ENCODE assay signal across 10 cellular contexts in the genomic region with DNA sequence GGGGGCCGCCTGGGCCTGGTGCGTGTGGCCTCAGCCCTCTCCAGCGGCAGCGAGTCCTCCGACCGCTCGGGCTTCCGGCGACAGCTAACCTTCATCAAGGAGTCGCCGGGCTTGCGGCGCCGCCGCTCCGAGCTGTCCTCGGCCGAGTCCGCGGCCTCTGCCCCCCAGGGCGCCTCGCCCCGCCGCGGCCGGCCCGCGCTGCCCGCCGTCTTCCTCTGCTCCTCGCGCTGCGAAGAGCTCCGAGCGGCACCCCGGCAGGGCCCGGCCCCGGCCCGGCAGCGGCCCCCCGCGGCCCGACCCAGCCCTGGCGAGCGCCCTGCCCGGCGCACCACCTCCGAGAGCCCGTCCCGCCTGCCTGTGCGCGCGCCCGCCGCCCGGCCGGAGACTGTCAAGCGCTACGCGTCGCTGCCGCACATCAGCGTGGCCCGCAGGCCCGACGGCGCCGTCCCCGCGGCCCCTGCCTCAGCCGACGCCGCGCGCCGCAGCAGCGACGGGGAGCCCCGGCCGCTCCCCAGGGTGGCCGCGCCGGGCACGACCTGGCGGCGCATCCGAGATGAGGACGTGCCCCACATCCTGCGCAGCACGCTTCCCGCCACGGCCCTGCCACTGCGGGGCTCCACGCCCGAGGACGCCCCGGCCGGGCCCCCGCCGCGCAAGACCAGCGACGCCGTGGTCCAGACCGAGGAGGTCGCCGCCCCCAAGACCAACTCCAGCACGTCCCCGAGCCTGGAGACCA. TPM values are rescaled to one million over a fixed set of nuclear protein-coding genes. Genes with fewer than 3 reads are reported as not detected.
A peak's percentile ranks its signal among the peaks of the same experiment; 100 is the strongest.
DNase-seq lines count a peak whose midpoint lies in the region; ATAC-seq, FAIRE-seq and TF ChIP-seq lines count a peak whose summit lies in the region.
"Had no signal": no experiment of that assay in that cellular context is flagged by ENCODE, and none has a peak within 500 bp of the region (broad histone marks: within the 10 kb centered on the region; RNA-seq: fewer than 3 reads in every experiment).

No MANE protein-coding gene starts in this region.

- H3K79me2 ChIP-seq in GM12878 (ENCODE audit: control insufficient read depth, insufficient read depth, low read length), result no peaks in the 10 kb centered on the region

- H3K9me3 ChIP-seq in A549 (no peaks in the 10 kb centered on the region), GM12878 (replicated peaks; ENCODE audit: control insufficient read depth, insufficient read depth, low read length) (no peaks in the 10 kb centered on the region), mesenchymal stem cell (ENCODE audit: control insufficient read depth, low read length) (no peaks in the 10 kb centered on the region)
- H3K9me3 ChIP-seq: neutrophil had no signal

- in situ Hi-C loops in GM12878 (cut with MboI), result no loop called here

- H2AK5ac ChIP-seq in mesenchymal stem cell (ENCODE audit: low read length, severe bottlenecking), result no peak overlapping the region

- no peak overlapping the region for H3K14ac ChIP-seq in mesenchymal stem cell (ENCODE audit: low read length in 2 of 2)

- peak overlapping the region; percentile 61 to 87 for H3K27ac ChIP-seq in A549
- no peak overlapping the region for H3K27ac ChIP-seq in GM12878 (ENCODE audit: control insufficient read depth, insufficient read depth)
- no peak overlapping the region for H3K27ac ChIP-seq in mesenchymal stem cell (ENCODE audit: low read length, poor library complexity, severe bottlenecking)
- H3K27ac ChIP-seq: neutrophil had no signal

- TF ChIP-seq RAD21 in A549 (conservative IDR thresholded peaks at IDR 0.05 in 1 of 2, IDR thresholded peaks at IDR 0.05 in 1 of 2) (no peak), GM12878 (IDR thresholded peaks at IDR 0.05; ENCODE audit: insufficient read depth, low read depth, low read length) (no peak)

- peak; percentile 22 to 64; a peak in 5 of 6 replicates for ATAC-seq in A549
- ATAC-seq in GM12878, result no peak
- ATAC-seq in HG02642 (IDR thresholded peaks at IDR 0.05; ENCODE audit: poor library complexity, unreplicated experiment), result no peak
- no peak for ATAC-seq in GM18517 (IDR thresholded peaks at IDR 0.05; ENCODE audit: unreplicated experiment)
- no peak for ATAC-seq in GM18907 (IDR thresholded peaks at IDR 0.05; ENCODE audit: unreplicated experiment)

- no peak for TF ChIP-seq EP300 in A549 (IDR thresholded peaks at IDR 0.05)
- no peak for TF ChIP-seq EP300 in GM12878 (IDR thresholded peaks at IDR 0.05; ENCODE audit: borderline replicate concordance in 1 of 2, control insufficient read depth in 1 of 2, low read depth in 2 of 2, low read length in 2 of 2)

- DNase-seq in A549 (ENCODE audit: low read depth in 1 of 2, low spot score in 1 of 2) (no peak), HK-2 (ENCODE audit: unreplicated experiment) (peak; percentile 63), GM12878 (ENCODE audit: low read depth, low spot score) (no peak), mesenchymal stem cell (no peak), SHP77 treated with DMSO at 0.1 percent for 48 hours (lab: John Stamatoyannopoulos, UW) (no peak)
- DNase-seq: DMS79 had no signal

- H3K4me3 ChIP-seq in A549 (peak overlapping the region; percentile 45), GM12878 (no peak overlapping the region), mesenchymal stem cell (ENCODE audit: insufficient read depth in 1 of 2, low read depth in 1 of 2, low read length in 2 of 2) (peak overlapping the region in 1 of 2 experiments; percentile 24)

- TF ChIP-seq CTCF in A549 (IDR thresholded peaks at IDR 0.05) (no peak), GM12878 (IDR thresholded peaks at IDR 0.05 in 2 of 3, conservative IDR thresholded peaks at IDR 0.05 in 1 of 3; ENCODE audit: control insufficient read depth in 2 of 3, extremely low read depth in 1 of 3, insufficient read depth in 1 of 3, low read depth in 3 of 3, low read length in 3 of 3) (no peak)

- no TSS peak for BruUV-seq in GM12878 (replicated peaks; lab: Mats Ljungman, UMichigan)

- no peak overlapping the region for H4K91ac ChIP-seq in mesenchymal stem cell (ENCODE audit: low read length)

- peak overlapping the region in 1 of 2 experiments; percentile 34 for H3K18ac ChIP-seq in mesenchymal stem cell (ENCODE audit: low read depth in 1 of 2, low read length in 2 of 2)

- no peak overlapping the region for H2AFZ ChIP-seq in GM12878 (ENCODE audit: control insufficient read depth, low read depth, low read length)
- H2AFZ ChIP-seq in mesenchymal stem cell (ENCODE audit: low read depth, low read length), result no peak overlapping the region

- intact Hi-C loops in GM12878 (cut with micrococcal nuclease; ENCODE audit: unreplicated experiment), result no loop called here

- H4K20me1 ChIP-seq in GM12878 (ENCODE audit: control insufficient read depth, insufficient read depth), result peaks cover 7% of the 10 kb centered on the region

- H3K27me3 ChIP-seq in GM12878 (replicated peaks in 1 of 2; ENCODE audit: control insufficient read depth in 2 of 2, insufficient read depth in 2 of 2, low read length in 1 of 2) (peaks cover 10 to 27% of the 10 kb centered on the region in 2 experiments), mesenchymal stem cell (ENCODE audit: control insufficient read depth in 1 of 2, insufficient read depth in 1 of 2, low read length in 2 of 2) (peaks cover 38 to 73% of the 10 kb centered on the region in 2 experiments)

- RAD21 ChIA-PET in GM12878 (lab: Charles Lee; ENCODE audit: unreplicated experiment), result no interaction called here

- no peak overlapping the region for H2BK120ac ChIP-seq in mesenchymal stem cell (ENCODE audit: low read depth, low read length)

- H2BK15ac ChIP-seq in mesenchymal stem cell (ENCODE audit: low read depth, poor library complexity, severe bottlenecking), result no peak overlapping the region

- H2BK5ac ChIP-seq in mesenchymal stem cell (ENCODE audit: low read depth, low read length, poor library complexity, severe bottlenecking), result no peak overlapping the region

- CTCF ChIA-PET in A549 (lab: Yijun Ruan, JAX) (interaction anchor here (0.9 to 1.8 kb wide), 5 partner anchors 9 to 40 kb away, joined by 3 to 11 read pairs (median 3); no protein-coding TSS in a partner anchor), GM12878 (lab: Yijun Ruan, JAX) (no interaction called here)

- H3K4me1 ChIP-seq in A549 (peaks cover 7% of the 10 kb centered on the region), GM12878 (ENCODE audit: control insufficient read depth, insufficient read depth, low read length) (peaks cover 7% of the 10 kb centered on the region), mesenchymal stem cell (ENCODE audit: control insufficient read depth, insufficient read depth, low read depth, low read length) (peaks cover 76% of the 10 kb centered on the region)

- SMC1A ChIA-PET in GM12878 (lab: Charles Lee; ENCODE audit: uncharacterized antibody, unreplicated experiment), result no interaction called here

- no peaks in the 10 kb centered on the region for H3K36me3 ChIP-seq in GM12878 (ENCODE audit: control insufficient read depth in 2 of 2, insufficient read depth in 2 of 2, low read length in 1 of 2)
- peaks cover under 1 to 33% of the 10 kb centered on the region in 2 experiments for H3K36me3 ChIP-seq in mesenchymal stem cell (ENCODE audit: control insufficient read depth in 1 of 2, insufficient read depth in 2 of 2, low read depth in 1 of 2, low read length in 2 of 2)

- H3K9ac ChIP-seq in GM12878 (ENCODE audit: control insufficient read depth, insufficient read depth, low read length), result no peak overlapping the region
- H3K9ac ChIP-seq in mesenchymal stem cell (ENCODE audit: low read length), result no peak overlapping the region

- FAIRE-seq in A549 (lab: Jason Lieb, UNC), result no peak
- FAIRE-seq in GM12878 (lab: Jason Lieb, UNC), result no peak

- no peak overlapping the region for H4K8ac ChIP-seq in mesenchymal stem cell (ENCODE audit: low read length)

- TF ChIP-seq POLR2A in A549 (IDR thresholded peaks at IDR 0.05; ENCODE audit: low read length) (no peak), GM12878 (IDR thresholded peaks at IDR 0.05; ENCODE audit: low read depth, low read length) (no peak)

- peak overlapping the region in 1 of 2 experiments; percentile 70 for H3K23ac ChIP-seq in mesenchymal stem cell (ENCODE audit: low read length in 2 of 2)

- H2BK12ac ChIP-seq in mesenchymal stem cell (ENCODE audit: low read length in 2 of 2), result no peak overlapping the region

- H3K4me2 ChIP-seq in A549, result peak overlapping the region; percentile 83
- H3K4me2 ChIP-seq in GM12878 (ENCODE audit: control insufficient read depth, insufficient read depth), result no peak overlapping the region
- H3K4me2 ChIP-seq in mesenchymal stem cell (ENCODE audit: low read length, poor library complexity, severe bottlenecking), result peak overlapping the region; percentile 56

- POLR2A ChIA-PET in A549 (lab: Yijun Ruan, JAX) (interaction anchor here (2.0 kb wide), 1 partner anchor 24 kb away, joined by 5 read pairs; no protein-coding TSS in a partner anchor), GM12878 (lab: Charles Lee) (no interaction called here)

- peaks cover 29% of the 10 kb centered on the region for H3K79me1 ChIP-seq in mesenchymal stem cell (replicated peaks; ENCODE audit: low read length, poor library complexity, severe bottlenecking)

- H3K4ac ChIP-seq in mesenchymal stem cell (ENCODE audit: low read depth in 1 of 2, low read length in 2 of 2), result no peak overlapping the region

- WGBS in A549 (ENCODE audit: missing lambda C conversion rate), result 2% methylated on average over 9 of the region's 109 CpGs
- WGBS in GM12878 (ENCODE audit: insufficient coverage, insufficient replicate concordance, low lambda C conversion rate, missing lambda C conversion rate), result 2% methylated on average over 70 of the region's 109 CpGs
- 6% methylated on average over 56 of the region's 109 CpGs for WGBS in mesenchymal stem cell

RNA-seq across cellular contexts. Expression of a gene that starts 9.6 kb away (rescaled TPM):
- 6.5 and 8.2 TPM in 2 replicates for polyA plus RNA-seq in A549 (2011; rRNA removed)
- 21.1 and 30.9 TPM in 2 replicates for polyA plus RNA-seq in A549 (2012; cell fraction: cytosol; rRNA removed)
- 25.1 and 28.4 TPM in 2 replicates for polyA plus RNA-seq in A549 (2012; cell fraction: nucleus; rRNA removed)
- polyA plus RNA-seq in A549 (2017; fragmentation: RNase III; extraction: RNeasy Plus Mini Kit Qiagen cat#74134 plus additional on column Dnase treatment), result 17.1 to 20.7 TPM (median 18.9 TPM) in 3 replicates
- polyA minus RNA-seq in A549 (2011; rRNA and poly(A)+ RNA removed), result 5.0 and 6.4 TPM in 2 replicates
- 69.0 and 71.0 TPM in 2 replicates for total RNA-seq in GM12878 (2013; cell fraction: nucleolus; rRNA removed)
- 36.3 and 38.3 TPM in 2 replicates for total RNA-seq in GM12878 (2014; rRNA removed)
- total RNA-seq in GM12878 (2014; rRNA removed; fragmentation: Illumina TruSeq; extraction: Trizol), result 11.7 and 14.8 TPM in 2 replicates
- total RNA-seq in GM12878 (2021), result 36.5 and 37.5 TPM in 2 replicates
- polyA plus RNA-seq in GM12878 (2011; ENCODE audit: low read depth), result 4.5 TPM
- polyA plus RNA-seq in GM12878 (2011; rRNA removed), result 6.3 and 13.6 TPM in 2 replicates
- 26.6 and 50.8 TPM in 2 replicates for polyA plus RNA-seq in GM12878 (2011; cell fraction: cytosol; rRNA removed)
- 37.5 and 49.9 TPM in 2 replicates for polyA plus RNA-seq in GM12878 (2011; cell fraction: nucleus; rRNA removed)
- polyA plus RNA-seq in GM12878 (2012), result 18.6 and 22.1 TPM in 2 replicates
- polyA plus RNA-seq in GM12878 (2014; fragmentation: Illumina TruSeq; extraction: Trizol), result 4.2 and 13.2 TPM in 2 replicates
- 1 to 10 TPM; 1.2 to 3.9 TPM for polyA plus RNA-seq in GM12878 (2014; fragmentation: Nextera tagmentation; extraction: Ambion mirVana)
- 42.5 and 52.5 TPM in 2 replicates for polyA plus RNA-seq in GM12878 (2014; rRNA removed)
- polyA plus RNA-seq in GM12878 (2016; fragmentation: Nextera tagmentation; extraction: Ambion mirVana), result 10 to 100 TPM; 60.9 to 67.0 TPM
- 4.5 and 13.9 TPM in 2 replicates for polyA minus RNA-seq in GM12878 (2011; rRNA and poly(A)+ RNA removed)
- polyA minus RNA-seq in GM12878 (2011; cell fraction: cytosol; rRNA and poly(A)+ RNA removed), result 8.7 and 11.5 TPM in 2 replicates
- 11.2 and 27.7 TPM in 2 replicates for polyA minus RNA-seq in GM12878 (2011; cell fraction: nucleus; rRNA and poly(A)+ RNA removed)
- 19.7 TPM for polyA plus RNA-seq in mesenchymal stem cell (2013, experiment 1 of 2)
- 19.4 TPM for polyA plus RNA-seq in mesenchymal stem cell (2013, experiment 2 of 2)

RNA-seq across cellular contexts. Expression of a gene that starts 19.4 kb away (rescaled TPM):
- 0.32 and 0.36 TPM in 2 replicates for polyA plus RNA-seq in A549 (2011; rRNA removed)
- polyA plus RNA-seq in A549 (2012; cell fraction: cytosol; rRNA removed), result 1.2 and 1.5 TPM in 2 replicates
- polyA plus RNA-seq in A549 (2012; cell fraction: nucleus; rRNA removed), result 1.8 and 3.5 TPM in 2 replicates
- 1.3 to 1.6 TPM (median 1.6 TPM) in 3 replicates for polyA plus RNA-seq in A549 (2017; fragmentation: RNase III; extraction: RNeasy Plus Mini Kit Qiagen cat#74134 plus additional on column Dnase treatment)
- 0.68 and 1.0 TPM in 2 replicates for polyA minus RNA-seq in A549 (2011; rRNA and poly(A)+ RNA removed)
- 0.34 and 0.46 TPM in 2 replicates for total RNA-seq in GM12878 (2013; cell fraction: nucleolus; rRNA removed)
- total RNA-seq in GM12878 (2014; rRNA removed), result under 0.01 and 0.11 TPM in 2 replicates
- 0.05 TPM in 1 of 2 replicates, not detected in the other for total RNA-seq in GM12878 (2014; rRNA removed; fragmentation: Illumina TruSeq; extraction: Trizol)
- total RNA-seq in GM12878 (2021), result 0.08 and 0.26 TPM in 2 replicates
- 0.31 TPM for polyA plus RNA-seq in GM12878 (2011; ENCODE audit: low read depth)
- polyA plus RNA-seq in GM12878 (2011; rRNA removed), result not detected in 2 replicates
- 0.03 TPM in 1 of 2 replicates, not detected in the other for polyA plus RNA-seq in GM12878 (2011; cell fraction: cytosol; rRNA removed)
- 0.18 and 0.38 TPM in 2 replicates for polyA plus RNA-seq in GM12878 (2011; cell fraction: nucleus; rRNA removed)
- 0.27 and 0.43 TPM in 2 replicates for polyA plus RNA-seq in GM12878 (2012)
- not detected in 2 replicates for polyA plus RNA-seq in GM12878 (2014; fragmentation: Illumina TruSeq; extraction: Trizol)
- polyA plus RNA-seq in GM12878 (2014; fragmentation: Nextera tagmentation; extraction: Ambion mirVana), result under 1 TPM in 1 of 2 experiments, not detected in 1; 0.02 TPM
- 0.16 and 0.73 TPM in 2 replicates for polyA plus RNA-seq in GM12878 (2014; rRNA removed)
- under 1 TPM in 1 of 2 experiments, not detected in 1; 0.04 TPM for polyA plus RNA-seq in GM12878 (2016; fragmentation: Nextera tagmentation; extraction: Ambion mirVana)
- polyA minus RNA-seq in GM12878 (2011; rRNA and poly(A)+ RNA removed), result 0.05 TPM in 1 of 2 replicates, not detected in the other
- polyA minus RNA-seq in GM12878 (2011; cell fraction: cytosol; rRNA and poly(A)+ RNA removed), result not detected in 2 replicates
- 0.12 and 0.38 TPM in 2 replicates for polyA minus RNA-seq in GM12878 (2011; cell fraction: nucleus; rRNA and poly(A)+ RNA removed)
- polyA plus RNA-seq in mesenchymal stem cell (2013, experiment 1 of 2), result 0.23 TPM
- polyA plus RNA-seq in mesenchymal stem cell (2013, experiment 2 of 2), result 0.23 TPM

RNA-seq across cellular contexts. Expression of a gene that starts 20.8 kb away (rescaled TPM):
- 0.76 and 1.0 TPM in 2 replicates for polyA plus RNA-seq in A549 (2011; rRNA removed)
- 2.1 and 2.2 TPM in 2 replicates for polyA plus RNA-seq in A549 (2012; cell fraction: cytosol; rRNA removed)
- 17.3 and 28.8 TPM in 2 replicates for polyA plus RNA-seq in A549 (2012; cell fraction: nucleus; rRNA removed)
- polyA plus RNA-seq in A549 (2017; fragmentation: RNase III; extraction: RNeasy Plus Mini Kit Qiagen cat#74134 plus additional on column Dnase treatment), result 1.2 to 3.7 TPM (median 2.1 TPM) in 3 replicates
- polyA minus RNA-seq in A549 (2011; rRNA and poly(A)+ RNA removed), result 0.45 and 2.3 TPM in 2 replicates
- 3.5 and 4.7 TPM in 2 replicates for total RNA-seq in GM12878 (2013; cell fraction: nucleolus; rRNA removed)
- 0.40 and 0.60 TPM in 2 replicates for total RNA-seq in GM12878 (2014; rRNA removed)
- total RNA-seq in GM12878 (2014; rRNA removed; fragmentation: Illumina TruSeq; extraction: Trizol), result 0.27 TPM in 1 of 2 replicates, not detected in the other
- 0.90 and 0.95 TPM in 2 replicates for total RNA-seq in GM12878 (2021)
- polyA plus RNA-seq in GM12878 (2011; ENCODE audit: low read depth), result 0.26 TPM
- polyA plus RNA-seq in GM12878 (2011; rRNA removed), result 0.12 and 0.35 TPM in 2 replicates
- polyA plus RNA-seq in GM12878 (2011; cell fraction: cytosol; rRNA removed), result 0.28 and 0.38 TPM in 2 replicates
- 8.8 and 9.8 TPM in 2 replicates for polyA plus RNA-seq in GM12878 (2011; cell fraction: nucleus; rRNA removed)
- polyA plus RNA-seq in GM12878 (2012), result 4.1 and 4.7 TPM in 2 replicates
- polyA plus RNA-seq in GM12878 (2014; fragmentation: Illumina TruSeq; extraction: Trizol), result not detected in 2 replicates
- polyA plus RNA-seq in GM12878 (2014; fragmentation: Nextera tagmentation; extraction: Ambion mirVana), result not detected
- 0.99 and 1.6 TPM in 2 replicates for polyA plus RNA-seq in GM12878 (2014; rRNA removed)
- polyA plus RNA-seq in GM12878 (2016; fragmentation: Nextera tagmentation; extraction: Ambion mirVana), result under 1 TPM; 0.32 to 0.57 TPM
- polyA minus RNA-seq in GM12878 (2011; rRNA and poly(A)+ RNA removed), result 0.59 and 0.67 TPM in 2 replicates
- polyA minus RNA-seq in GM12878 (2011; cell fraction: cytosol; rRNA and poly(A)+ RNA removed), result not detected in 2 replicates
- 1.7 and 2.0 TPM in 2 replicates for polyA minus RNA-seq in GM12878 (2011; cell fraction: nucleus; rRNA and poly(A)+ RNA removed)
- 2.0 TPM for polyA plus RNA-seq in mesenchymal stem cell (2013, experiment 1 of 2)
- 1.4 TPM for polyA plus RNA-seq in mesenchymal stem cell (2013, experiment 2 of 2)

RNA-seq across cellular contexts. Expression of a gene that starts 21.6 kb away (rescaled TPM):
- 1.5 and 1.8 TPM in 2 replicates for polyA plus RNA-seq in A549 (2011; rRNA removed)
- polyA plus RNA-seq in A549 (2012; cell fraction: cytosol; rRNA removed), result 2.7 and 4.1 TPM in 2 replicates
- polyA plus RNA-seq in A549 (2012; cell fraction: nucleus; rRNA removed), result 2.5 and 3.1 TPM in 2 replicates
- polyA plus RNA-seq in A549 (2017; fragmentation: RNase III; extraction: RNeasy Plus Mini Kit Qiagen cat#74134 plus additional on column Dnase treatment), result 3.6 to 4.8 TPM (median 4.3 TPM) in 3 replicates
- polyA minus RNA-seq in A549 (2011; rRNA and poly(A)+ RNA removed), result 2.1 and 3.5 TPM in 2 replicates
- total RNA-seq in GM12878 (2013; cell fraction: nucleolus; rRNA removed), result 0.27 TPM in 1 of 2 replicates, not detected in the other
- 0.27 and 0.45 TPM in 2 replicates for total RNA-seq in GM12878 (2014; rRNA removed)
- 0.13 TPM in 1 of 2 replicates, not detected in the other for total RNA-seq in GM12878 (2014; rRNA removed; fragmentation: Illumina TruSeq; extraction: Trizol)
- 0.53 and 0.69 TPM in 2 replicates for total RNA-seq in GM12878 (2021)
- polyA plus RNA-seq in GM12878 (2011; ENCODE audit: low read depth), result not detected
- polyA plus RNA-seq in GM12878 (2011; rRNA removed), result 0.08 TPM in 1 of 2 replicates, not detected in the other
- polyA plus RNA-seq in GM12878 (2011; cell fraction: cytosol; rRNA removed), result 0.18 and 0.36 TPM in 2 replicates
- 0.24 and 0.28 TPM in 2 replicates for polyA plus RNA-seq in GM12878 (2011; cell fraction: nucleus; rRNA removed)
- polyA plus RNA-seq in GM12878 (2012), result 0.32 and 0.58 TPM in 2 replicates
- polyA plus RNA-seq in GM12878 (2014; fragmentation: Illumina TruSeq; extraction: Trizol), result 0.06 TPM in 1 of 2 replicates, not detected in the other
- not detected for polyA plus RNA-seq in GM12878 (2014; fragmentation: Nextera tagmentation; extraction: Ambion mirVana)
- 0.32 and 0.57 TPM in 2 replicates for polyA plus RNA-seq in GM12878 (2014; rRNA removed)
- 1 to 10 TPM in 1 of 2 experiments, under 1 TPM in 1; 0.60 to 1.1 TPM for polyA plus RNA-seq in GM12878 (2016; fragmentation: Nextera tagmentation; extraction: Ambion mirVana)
- not detected in 2 replicates for polyA minus RNA-seq in GM12878 (2011; rRNA and poly(A)+ RNA removed)
- polyA minus RNA-seq in GM12878 (2011; cell fraction: cytosol; rRNA and poly(A)+ RNA removed), result not detected in 2 replicates
- not detected in 2 replicates for polyA minus RNA-seq in GM12878 (2011; cell fraction: nucleus; rRNA and poly(A)+ RNA removed)
- polyA plus RNA-seq in mesenchymal stem cell (2013, experiment 1 of 2), result 3.1 TPM
- 3.7 TPM for polyA plus RNA-seq in mesenchymal stem cell (2013, experiment 2 of 2)

RNA-seq across cellular contexts. Expression of a gene that starts 31.2 kb away (rescaled TPM):
- polyA plus RNA-seq in A549 (2011; rRNA removed) (485 and 525 TPM in 2 replicates), A549 (2017; fragmentation: RNase III; extraction: RNeasy Plus Mini Kit Qiagen cat#74134 plus additional on column Dnase treatment) (1,370 to 1,458 TPM (median 1,378 TPM) in 3 replicates), GM12878 (2011; rRNA removed) (524 and 1,111 TPM in 2 replicates), GM12878 (2014; fragmentation: Illumina TruSeq; extraction: Trizol) (209 and 786 TPM in 2 replicates), GM12878 (2014; fragmentation: Nextera tagmentation; extraction: Ambion mirVana) (100 to 1,000 TPM; 559 to 717 TPM), GM12878 (2014; rRNA removed) (3,158 and 3,344 TPM in 2 replicates), GM12878 (2016; fragmentation: Nextera tagmentation; extraction: Ambion mirVana) (1,000 to 10,000 TPM; 1,763 to 1,909 TPM)
- 2,687 and 2,770 TPM in 2 replicates for polyA plus RNA-seq in A549 (2012; cell fraction: cytosol; rRNA removed)
- polyA plus RNA-seq in A549 (2012; cell fraction: nucleus; rRNA removed), result 2,142 and 3,339 TPM in 2 replicates
- polyA minus RNA-seq in A549 (2011; rRNA and poly(A)+ RNA removed), result 298 and 489 TPM in 2 replicates
- 239 and 289 TPM in 2 replicates for total RNA-seq in GM12878 (2013; cell fraction: nucleolus; rRNA removed)
- total RNA-seq in GM12878 (2014; rRNA removed) (1,524 and 1,715 TPM in 2 replicates), GM12878 (2014; rRNA removed; fragmentation: Illumina TruSeq; extraction: Trizol) (972 and 1,030 TPM in 2 replicates), GM12878 (2021) (2,219 and 2,315 TPM in 2 replicates)
- polyA plus RNA-seq in GM12878 (2011; ENCODE audit: low read depth), result 7,786 TPM
- polyA plus RNA-seq in GM12878 (2011; cell fraction: cytosol; rRNA removed), result 3,186 and 3,536 TPM in 2 replicates
- polyA plus RNA-seq in GM12878 (2011; cell fraction: nucleus; rRNA removed), result 1,362 and 1,364 TPM in 2 replicates
- 3,088 and 3,408 TPM in 2 replicates for polyA plus RNA-seq in GM12878 (2012)
- 256 and 857 TPM in 2 replicates for polyA minus RNA-seq in GM12878 (2011; rRNA and poly(A)+ RNA removed)
- 796 and 851 TPM in 2 replicates for polyA minus RNA-seq in GM12878 (2011; cell fraction: cytosol; rRNA and poly(A)+ RNA removed)
- 184 and 257 TPM in 2 replicates for polyA minus RNA-seq in GM12878 (2011; cell fraction: nucleus; rRNA and poly(A)+ RNA removed)
- 2,213 TPM for polyA plus RNA-seq in mesenchymal stem cell (2013, experiment 1 of 2)
- 2,093 TPM for polyA plus RNA-seq in mesenchymal stem cell (2013, experiment 2 of 2)

Comparison
In these comparisons a context has a peak if more than half of its experiments do, and no peak if none do; other contexts are left out.
1. ATAC-seq: peak in A549 (2 of 2); none in GM12878 (single experiment), HG02642 (single experiment), GM18517 (single experiment) and GM18907 (single experiment).
2. H3K27ac ChIP-seq: peak in A549 (2 of 2); none in GM12878 (single experiment) and mesenchymal stem cell (single experiment).